In the genomic region with DNA sequence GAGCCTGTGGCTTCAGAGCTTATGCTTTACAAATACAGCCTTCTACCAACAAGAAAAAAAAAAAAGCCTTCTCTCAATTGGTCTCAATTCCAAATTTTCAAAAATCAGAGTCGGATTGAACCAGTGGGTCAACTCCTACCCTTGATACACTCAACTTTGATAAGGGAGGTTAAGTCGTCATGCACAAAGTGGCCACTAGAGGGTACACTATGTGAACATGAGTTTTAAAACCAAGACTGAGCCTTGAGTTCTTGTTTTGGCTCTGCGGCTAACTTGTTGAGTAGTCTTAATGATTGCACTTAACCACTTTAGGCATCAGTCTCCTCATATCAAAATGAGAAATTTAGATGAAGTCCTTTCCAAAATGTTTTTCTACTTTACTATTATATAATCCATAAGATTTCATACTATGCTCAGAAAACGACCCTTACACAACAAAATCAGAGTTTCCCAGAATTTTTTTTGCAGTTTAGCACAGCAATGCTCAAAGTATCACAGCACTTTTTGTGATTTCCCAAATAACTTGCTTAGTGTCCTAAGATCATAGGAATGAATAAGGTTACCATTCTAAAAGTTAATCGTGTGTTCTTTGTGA, we compare ENCODE assay signal across 8 cellular contexts.
DNase-seq lines count a peak whose midpoint lies in the region; ATAC-seq, FAIRE-seq and TF ChIP-seq lines count a peak whose summit lies in the region.

No MANE protein-coding gene starts in this region.

- no peaks in the 10 kb centered on the region for H3K79me1 ChIP-seq in mesendoderm (ENCODE audit: low read length)

- H3K9ac ChIP-seq in colonic mucosa (ENCODE audit: low read depth in 2 of 2, low read length in 2 of 2), result no peak overlapping the region
- H3K9ac ChIP-seq in mesendoderm (ENCODE audit: low read length), result no peak overlapping the region

- intact Hi-C loops in colonic mucosa (cut with DNase I), result loop anchor here (10.0 kb wide), 1 partner anchor 75 kb away; no protein-coding TSS in a partner anchor

- peak; percentile 76 for ATAC-seq in GM21526 (IDR thresholded peaks at IDR 0.05; ENCODE audit: low FRiP score, unreplicated experiment)
- ATAC-seq in stimulated activated effector memory CD8-positive, alpha-beta T cell treated with anti-CD3 and anti-CD28 coated beads, Interleukin-12 subunit alpha, Interleukin-12 subunit beta, amount 100 ng/mL, for 72 hours, result peak; percentile 67
- ATAC-seq in HG02981 (IDR thresholded peaks at IDR 0.05; ENCODE audit: unreplicated experiment), result no peak

- H2BK15ac ChIP-seq in mesendoderm (replicated peaks; ENCODE audit: low read depth), result no peak overlapping the region

- no peak overlapping the region for H2AK5ac ChIP-seq in mesendoderm (ENCODE audit: low read length)

- no peaks in the 10 kb centered on the region for H3K9me3 ChIP-seq in WERI-Rb-1 (ENCODE audit: severe bottlenecking)
- H3K9me3 ChIP-seq in colonic mucosa, result no peaks in the 10 kb centered on the region

- no peak overlapping the region for H3K27ac Mint-ChIP-seq in stimulated activated effector memory CD8-positive, alpha-beta T cell treated with anti-CD3 and anti-CD28 coated beads, Interleukin-12 subunit alpha, Interleukin-12 subunit beta, amount 100 ng/mL, for 72 hours

- WGBS in mesendoderm (ENCODE audit: extremely low coverage, insufficient coverage, low lambda C conversion rate), result no CpG with 5 or more reads among the region's 5 CpGs

- H3K9me3 Mint-ChIP-seq in stimulated activated effector memory CD8-positive, alpha-beta T cell treated with anti-CD3 and anti-CD28 coated beads, Interleukin-12 subunit alpha, Interleukin-12 subunit beta, amount 100 ng/mL, for 72 hours, result no peaks in the 10 kb centered on the region

- H2BK120ac ChIP-seq in mesendoderm (ENCODE audit: low read depth, low read length), result no peak overlapping the region

- TF ChIP-seq CTCF in WERI-Rb-1 (IDR thresholded peaks at IDR 0.05; ENCODE audit: low read depth, low read length) (peak; percentile 79), colonic mucosa (IDR thresholded peaks at IDR 0.05) (peak; percentile 76)

- no peak overlapping the region for H3K4me2 ChIP-seq in mesendoderm (ENCODE audit: low read length)

- H3K56ac ChIP-seq in mesendoderm (ENCODE audit: low read length), result no peak overlapping the region

- H2BK5ac ChIP-seq in mesendoderm (ENCODE audit: low read length), result no peak overlapping the region

- H3K36me3 ChIP-seq in WERI-Rb-1 (no peaks in the 10 kb centered on the region), colonic mucosa (no peaks in the 10 kb centered on the region), mesendoderm (ENCODE audit: control insufficient read depth, insufficient read depth, low read length) (no peaks in the 10 kb centered on the region)

- no peaks in the 10 kb centered on the region for H3K27me3 ChIP-seq in WERI-Rb-1 (ENCODE audit: insufficient read depth, low read depth, severe bottlenecking)
- no peaks in the 10 kb centered on the region for H3K27me3 ChIP-seq in colonic mucosa
- H3K27me3 ChIP-seq in mesendoderm (ENCODE audit: insufficient read depth, low read length, poor library complexity), result no peaks in the 10 kb centered on the region

- DNase-seq in LHCN-M2 (ENCODE audit: low read depth) (peak; percentile 70), WERI-Rb-1 (peak; percentile 65), colonic mucosa (peak; percentile 70), mesendoderm (peak; percentile 72)
- peak; percentile 49 to 82 for DNase-seq in stimulated activated effector memory CD8-positive, alpha-beta T cell treated with anti-CD3 and anti-CD28 coated beads, Interleukin-12 subunit alpha, Interleukin-12 subunit beta, amount 100 ng/mL, for 72 hours (ENCODE audit: low spot score in 2 of 2)

- peaks cover 5% of the 10 kb centered on the region for H3K4me1 Mint-ChIP-seq in stimulated activated effector memory CD8-positive, alpha-beta T cell treated with anti-CD3 and anti-CD28 coated beads, Interleukin-12 subunit alpha, Interleukin-12 subunit beta, amount 100 ng/mL, for 72 hours

- no peak overlapping the region for H3K4me3 Mint-ChIP-seq in stimulated activated effector memory CD8-positive, alpha-beta T cell treated with anti-CD3 and anti-CD28 coated beads, Interleukin-12 subunit alpha, Interleukin-12 subunit beta, amount 100 ng/mL, for 72 hours

- no peak overlapping the region for H4K5ac ChIP-seq in mesendoderm (ENCODE audit: low read length)

- no peaks in the 10 kb centered on the region for H3K36me3 Mint-ChIP-seq in stimulated activated effector memory CD8-positive, alpha-beta T cell treated with anti-CD3 and anti-CD28 coated beads, Interleukin-12 subunit alpha, Interleukin-12 subunit beta, amount 100 ng/mL, for 72 hours

- H3K4me3 ChIP-seq in WERI-Rb-1 (ENCODE audit: low read depth, low read length), result no peak overlapping the region
- H3K4me3 ChIP-seq in colonic mucosa, result no peak overlapping the region
- no peak overlapping the region for H3K4me3 ChIP-seq in mesendoderm (ENCODE audit: low read length)

- H3K18ac ChIP-seq in mesendoderm (ENCODE audit: low read length), result no peak overlapping the region

- H3K4me1 ChIP-seq in colonic mucosa, result no peaks in the 10 kb centered on the region
- no peaks in the 10 kb centered on the region for H3K4me1 ChIP-seq in mesendoderm (ENCODE audit: control insufficient read depth, low read depth, low read length)

- no peak overlapping the region for H3K27ac ChIP-seq in WERI-Rb-1
- H3K27ac ChIP-seq in colonic mucosa, result no peak overlapping the region
- H3K27ac ChIP-seq in mesendoderm (ENCODE audit: low read depth, low read length), result no peak overlapping the region

- no peak overlapping the region for H3K4ac ChIP-seq in mesendoderm (ENCODE audit: low read depth, low read length)

- no peaks in the 10 kb centered on the region for H3K79me2 ChIP-seq in mesendoderm (ENCODE audit: control insufficient read depth, insufficient read depth, low read length)

- peak; percentile 88 for FAIRE-seq in G401.6 (lab: Jason Lieb, UNC)

- H3K23ac ChIP-seq in mesendoderm (ENCODE audit: low read length), result no peak overlapping the region

- H4K8ac ChIP-seq in mesendoderm (ENCODE audit: low read depth, low read length), result no peak overlapping the region
